Comparison of ENCODE assay signal across 8 cellular contexts in genomic region chr16:67247698-67248400, GRCh38. TPM values are rescaled to one million over a fixed set of nuclear protein-coding genes. Genes with fewer than 3 reads are reported as not detected.
A peak's percentile ranks its signal among the peaks of the same experiment; 100 is the strongest.
DNase-seq lines count a peak whose midpoint lies in the region; ATAC-seq, FAIRE-seq and TF ChIP-seq lines count a peak whose summit lies in the region.

No MANE protein-coding gene starts in this region.

- H3K4me1 ChIP-seq in HUES6 (ENCODE audit: control insufficient read depth, insufficient read depth, low read length) (peaks cover 38% of the 10 kb centered on the region), mucosa of rectum (ENCODE audit: control insufficient read depth in 2 of 2, insufficient read depth in 2 of 2, low read length in 2 of 2) (peaks cover 38 to 41% of the 10 kb centered on the region in 2 donors)

- H3K27ac ChIP-seq in AG04450 (ENCODE audit: low read depth, low read length) = no peak overlapping the region
- no peak overlapping the region for H3K27ac ChIP-seq in HUES6 (ENCODE audit: low read depth, low read length)
- H3K27ac ChIP-seq in mucosa of rectum (ENCODE audit: low read depth in 2 of 2, low read length in 2 of 2) = peak overlapping the region in 1 of 2 donors; percentile 93

- no peak for ATAC-seq in GM21737 (IDR thresholded peaks at IDR 0.05; ENCODE audit: unreplicated experiment)

- no peaks in the 10 kb centered on the region for H3K27me3 ChIP-seq in AG04450 (ENCODE audit: control insufficient read depth, insufficient read depth, low read length)
- H3K27me3 ChIP-seq in HUES6 (ENCODE audit: control insufficient read depth, insufficient read depth, low read length) = peaks cover 32% of the 10 kb centered on the region
- peaks cover 18 to 24% of the 10 kb centered on the region in 2 donors for H3K27me3 ChIP-seq in mucosa of rectum (ENCODE audit: control insufficient read depth in 2 of 2, insufficient read depth in 2 of 2, low read length in 2 of 2)

- FAIRE-seq in urothelium cell line (lab: Jason Lieb, UNC) = no peak

- H3K36me3 ChIP-seq in HUES6 (ENCODE audit: control insufficient read depth, insufficient read depth, low read length) (no peaks in the 10 kb centered on the region), mucosa of rectum (ENCODE audit: control insufficient read depth in 2 of 2, insufficient read depth in 2 of 2, low read length in 2 of 2) (no peaks in the 10 kb centered on the region)

- intact Hi-C loops in MCF 10A (cut with micrococcal nuclease) = loop anchor here (2.0 kb wide), 2 partner anchors 21 to 49 kb away; partner anchors contain the start of genes ELMO3 and TMEM208

- H3K4me3 ChIP-seq in AG04450 (ENCODE audit: low read depth, low read length) = peak overlapping the region; percentile 67
- peak overlapping the region; percentile 65 for H3K4me3 ChIP-seq in HUES6 (ENCODE audit: low read depth, low read length)
- H3K4me3 ChIP-seq in mucosa of rectum (ENCODE audit: low read length in 2 of 2) = peak overlapping the region; percentile 53 to 85

- CTCF ChIA-PET in AG04450 (lab: Charles Lee) = interaction anchor here (3.0 kb wide), 1 partner anchor 12 kb away, joined by 14 read pairs; no protein-coding TSS in a partner anchor
- CTCF ChIA-PET in MCF 10A (lab: Yijun Ruan, JAX) = interaction anchor here (0.6 to 2.0 kb wide), 6 partner anchors 8 to 177 kb away, joined by 3 to 6 read pairs (median 4); no protein-coding TSS in a partner anchor

- no peaks in the 10 kb centered on the region for H3K36me3 Mint-ChIP-seq in MCF 10A (ENCODE audit: insufficient read depth, unreplicated experiment)

- peaks cover 36% of the 10 kb centered on the region for H3K4me1 Mint-ChIP-seq in MCF 10A (ENCODE audit: insufficient read depth, unreplicated experiment)

- H3K9me3 Mint-ChIP-seq in MCF 10A (ENCODE audit: unreplicated experiment) = no peaks in the 10 kb centered on the region

- peaks cover 18% of the 10 kb centered on the region for H3K27me3 Mint-ChIP-seq in MCF 10A (ENCODE audit: insufficient read depth, unreplicated experiment)

- H3K9me3 ChIP-seq in AG04450 (ENCODE audit: control insufficient read depth, insufficient read depth, low read length) (no peaks in the 10 kb centered on the region; the same call in 1 of the 2 replicates), HUES6 (ENCODE audit: control insufficient read depth, insufficient read depth, low read depth, low read length) (no peaks in the 10 kb centered on the region), mucosa of rectum (ENCODE audit: control insufficient read depth in 2 of 2, low read length in 2 of 2) (no peaks in the 10 kb centered on the region)

- H3K9ac ChIP-seq in HUES6 (ENCODE audit: low read length) (peak overlapping the region; percentile 0), mucosa of rectum (ENCODE audit: low read depth in 1 of 2, low read length in 2 of 2) (peak overlapping the region in 1 of 2 donors; percentile 46)

- TF ChIP-seq CTCF in AG04450 (IDR thresholded peaks at IDR 0.05; ENCODE audit: low read depth, low read length) (no peak), MCF 10A (IDR thresholded peaks at IDR 0.05; ENCODE audit: unreplicated experiment) (no peak)

- POLR2A ChIA-PET in AG04450 (lab: Yijun Ruan, JAX) = interaction anchor here (0.6 to 1.5 kb wide), 12 partner anchors 10 to 315 kb away, joined by 3 to 12 read pairs (median 4); partner anchors contain the start of genes ATP6V0D1, TMEM208 and TPPP3
- POLR2A ChIA-PET in MCF 10A (lab: Yijun Ruan, JAX) = interaction anchor here (0.6 to 3.7 kb wide), 24 partner anchors 9 to 559 kb away, joined by 3 to 45 read pairs (median 5); partner anchors contain the start of genes ATP6V0D1, E2F4, ELMO3 and MATCAP1

- peak overlapping the region; percentile 78 for H3K27ac Mint-ChIP-seq in MCF 10A (ENCODE audit: low read depth, unreplicated experiment)

- BruUV-seq in MCF 10A (replicated peaks; lab: Mats Ljungman, UMichigan) = no TSS peak

- peak overlapping the region; percentile 81 for H3K4me3 Mint-ChIP-seq in MCF 10A (ENCODE audit: unreplicated experiment)

- DNase-seq in AG04450 (ENCODE audit: low read depth, low spot score) (no peak), MCF 10A (ENCODE audit: unreplicated experiment) (peak; percentile 23), dermis blood vessel endothelial cell (no peak), urothelium cell line (ENCODE audit: low spot score) (no peak), nucleus accumbens (lab: John Stamatoyannopoulos, UW) (no peak)

RNA-seq across cellular contexts. Expression of gene FHOD1, which starts 0.6 kb away (rescaled TPM):
- polyA plus RNA-seq in AG04450 (2011; rRNA removed) = 21.2 and 25.4 TPM in 2 replicates
- 33.5 and 48.0 TPM in 2 replicates for polyA minus RNA-seq in AG04450 (2011; rRNA and poly(A)+ RNA removed)
- total RNA-seq in MCF 10A (2022) (12.1 and 14.7 TPM in 2 replicates), dermis blood vessel endothelial cell (25.5 and 37.4 TPM in 2 replicates)

RNA-seq across cellular contexts. Expression of gene SLC9A5, which starts 0.9 kb away (rescaled TPM):
- 2.4 and 3.1 TPM in 2 replicates for polyA plus RNA-seq in AG04450 (2011; rRNA removed)
- 2.8 and 3.4 TPM in 2 replicates for polyA minus RNA-seq in AG04450 (2011; rRNA and poly(A)+ RNA removed)
- total RNA-seq in MCF 10A (2022) = 0.40 and 1.4 TPM in 2 replicates
- 0.56 and 1.2 TPM in 2 replicates for total RNA-seq in dermis blood vessel endothelial cell

RNA-seq across cellular contexts. Expression of gene TMEM208, which starts 20.9 kb away (rescaled TPM):
- 38.5 and 46.8 TPM in 2 replicates for polyA plus RNA-seq in AG04450 (2011; rRNA removed)
- 33.9 and 34.9 TPM in 2 replicates for polyA minus RNA-seq in AG04450 (2011; rRNA and poly(A)+ RNA removed)
- total RNA-seq in MCF 10A (2022) (44.4 and 55.5 TPM in 2 replicates), dermis blood vessel endothelial cell (21.1 and 31.7 TPM in 2 replicates)

RNA-seq across cellular contexts. Expression of gene PLEKHG4, which starts 31.5 kb away (rescaled TPM):
- polyA plus RNA-seq in AG04450 (2011; rRNA removed) = 17.2 and 23.3 TPM in 2 replicates
- polyA minus RNA-seq in AG04450 (2011; rRNA and poly(A)+ RNA removed) = 14.1 and 22.3 TPM in 2 replicates
- total RNA-seq in MCF 10A (2022) (30.4 and 32.7 TPM in 2 replicates), dermis blood vessel endothelial cell (10.0 and 16.5 TPM in 2 replicates)

RNA-seq across cellular contexts. Expression of gene ELMO3, which starts 48.9 kb away (rescaled TPM):
- polyA plus RNA-seq in AG04450 (2011; rRNA removed) = 0.57 and 0.74 TPM in 2 replicates
- polyA minus RNA-seq in AG04450 (2011; rRNA and poly(A)+ RNA removed) = 0.48 and 0.64 TPM in 2 replicates
- total RNA-seq in MCF 10A (2022) = 9.6 and 12.0 TPM in 2 replicates
- total RNA-seq in dermis blood vessel endothelial cell = 0.74 and 1.9 TPM in 2 replicates
